Comparison of ENCODE assay signal across 21 cellular contexts in genomic region chr9:11158676-11159075, GRCh38.
"Had no signal": no experiment of that assay in that cellular context is flagged by ENCODE, and none has a peak within 500 bp of the region (broad histone marks: within the 10 kb centered on the region; RNA-seq: fewer than 3 reads in every experiment).

No MANE protein-coding gene starts in this region.

- H3K4me3 ChIP-seq: adrenal gland, breast epithelium, Peyer's patch had no signal

- H3K27ac ChIP-seq: adrenal gland, breast epithelium, Peyer's patch had no signal

- H3K9me3 ChIP-seq: adrenal gland had no signal

- H3K27me3 ChIP-seq: adrenal gland, breast epithelium, Peyer's patch had no signal

- DNase-seq: activated CD4-positive, alpha-beta T cell treated with anti-CD3 and anti-CD28 coated beads for 4 hours; activated CD8-positive, alpha-beta memory T cell treated with anti-CD3 and anti-CD28 coated beads, Interleukin-2, amount 50 U/mL, for 48 hours; activated CD8-positive, alpha-beta T cell treated with anti-CD3 and anti-CD28 coated beads for 36 hours; activated naive CD4-positive, alpha-beta T cell treated with anti-CD3 and anti-CD28 coated beads, Interleukin-2, amount 50 U/mL, for 16 hours; activated naive CD8-positive, alpha-beta T cell treated with anti-CD3 and anti-CD28 coated beads, Interleukin-2, amount 10 ng/mL, durations not matched to agents 7 days and 5 days; activated T-cell treated with anti-CD3 and anti-CD28 coated beads, Interleukin-2, amount 50 U/mL, for 1 hour; adrenal gland; aorta; central memory CD4-positive, alpha-beta T cell; MM.1S; NCI-H1092; NCI-H1417; NCI-H1930; NCI-H345; NCI-H510A; NK-92 treated with Interleukin-12 subunit alpha and Interleukin-12 subunit beta, amount 100 ng/mL, for 24 hours; OCI-M1; Peyer's patch; SHP77 treated with DMSO at 0.1 percent for 48 hours had no signal

- ATAC-seq: activated CD4-positive, CD25-positive, alpha-beta regulatory T cell treated with anti-CD3 and anti-CD28 coated beads, Interleukin-2, amount 50 U/mL, for 24 hours; activated CD8-positive, alpha-beta T cell treated with anti-CD3 and anti-CD28 coated beads for 36 hours had no signal

- H3K36me3 ChIP-seq: adrenal gland, breast epithelium, Peyer's patch had no signal

- H3K4me1 ChIP-seq: adrenal gland, breast epithelium, Peyer's patch had no signal
